ENCODE assay signal across 9 cellular contexts in genomic region chr2:30880516-30880915, GRCh38.
"Had no signal": no experiment of that assay in that cellular context is flagged by ENCODE, and none has a peak within 500 bp of the region (broad histone marks: within the 10 kb centered on the region; RNA-seq: fewer than 3 reads in every experiment).

No MANE protein-coding gene starts in this region.

- H3K9me3 ChIP-seq: HAP-1 had no signal

- H2AFZ ChIP-seq: GM23248, GM23338 had no signal

- H3K27ac ChIP-seq: GM23248 had no signal

- H3K4me2 ChIP-seq: GM23338 had no signal

- DNase-seq: GM23248, GOT3, H7, H9, HCEC 1CT, HFFc6 had no signal

- H3K4me1 ChIP-seq: HAP-1 had no signal

- H3K4me3 Mint-ChIP-seq: GM23338, H9, HFFc6 had no signal

- FAIRE-seq: H54 had no signal

- H3K9ac ChIP-seq: GM23248 had no signal

- H3K4me3 ChIP-seq: GM23248, GM23338, HAP-1 had no signal

- H3K36me3 ChIP-seq: HAP-1 had no signal

- H3K27ac Mint-ChIP-seq: GM23338, H9, HFFc6 had no signal
